1 cellular context compared by ENCODE assay signal in the genomic region with DNA sequence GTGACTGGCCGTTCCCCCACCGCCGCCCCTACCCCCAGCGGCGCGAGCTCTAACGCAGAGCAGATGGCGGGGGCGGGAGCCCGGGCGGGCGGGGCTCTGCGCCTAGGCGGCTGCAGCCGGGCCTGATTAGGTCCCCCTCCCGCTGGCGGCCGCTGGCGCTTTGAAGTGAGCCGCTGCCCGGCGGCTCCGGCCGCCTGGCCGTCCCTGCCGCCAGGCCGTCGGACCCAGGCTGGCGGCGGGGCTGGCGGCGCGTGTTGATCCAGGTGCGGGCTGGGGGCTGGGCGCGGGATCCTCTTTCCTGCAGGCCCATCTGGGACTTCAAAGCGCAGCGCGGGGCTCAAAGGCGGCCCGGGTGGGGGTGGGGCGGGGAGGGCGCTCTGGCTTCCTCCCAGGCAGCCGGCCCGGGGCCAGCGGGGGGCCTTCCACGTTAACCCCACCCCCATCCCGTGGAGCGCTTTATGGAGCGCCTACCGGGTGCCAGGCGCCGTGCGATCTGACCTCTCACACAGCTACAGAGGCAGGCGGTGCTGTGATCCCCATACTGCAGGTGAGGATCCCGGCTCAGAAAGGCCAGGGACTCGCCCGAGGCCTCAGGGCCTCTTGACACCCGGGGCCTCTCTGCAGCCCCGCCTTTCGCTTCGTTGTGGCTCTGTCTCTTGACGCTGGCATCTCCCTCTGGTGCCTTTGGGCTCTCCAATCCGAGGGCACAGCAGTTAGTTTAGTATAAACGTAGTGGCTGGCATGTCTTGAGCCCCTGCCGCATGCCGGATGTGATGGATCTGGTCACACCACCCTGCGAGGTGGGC.
TF ChIP-seq lines count a peak whose summit lies in the region.

No MANE protein-coding gene starts in this region.

TF ChIP-seq in WTC11, 78 proteins besides CTCF, POLR2A, EP300 and RAD21 (continued from another document):
- TF ChIP-seq, protein P1, sequence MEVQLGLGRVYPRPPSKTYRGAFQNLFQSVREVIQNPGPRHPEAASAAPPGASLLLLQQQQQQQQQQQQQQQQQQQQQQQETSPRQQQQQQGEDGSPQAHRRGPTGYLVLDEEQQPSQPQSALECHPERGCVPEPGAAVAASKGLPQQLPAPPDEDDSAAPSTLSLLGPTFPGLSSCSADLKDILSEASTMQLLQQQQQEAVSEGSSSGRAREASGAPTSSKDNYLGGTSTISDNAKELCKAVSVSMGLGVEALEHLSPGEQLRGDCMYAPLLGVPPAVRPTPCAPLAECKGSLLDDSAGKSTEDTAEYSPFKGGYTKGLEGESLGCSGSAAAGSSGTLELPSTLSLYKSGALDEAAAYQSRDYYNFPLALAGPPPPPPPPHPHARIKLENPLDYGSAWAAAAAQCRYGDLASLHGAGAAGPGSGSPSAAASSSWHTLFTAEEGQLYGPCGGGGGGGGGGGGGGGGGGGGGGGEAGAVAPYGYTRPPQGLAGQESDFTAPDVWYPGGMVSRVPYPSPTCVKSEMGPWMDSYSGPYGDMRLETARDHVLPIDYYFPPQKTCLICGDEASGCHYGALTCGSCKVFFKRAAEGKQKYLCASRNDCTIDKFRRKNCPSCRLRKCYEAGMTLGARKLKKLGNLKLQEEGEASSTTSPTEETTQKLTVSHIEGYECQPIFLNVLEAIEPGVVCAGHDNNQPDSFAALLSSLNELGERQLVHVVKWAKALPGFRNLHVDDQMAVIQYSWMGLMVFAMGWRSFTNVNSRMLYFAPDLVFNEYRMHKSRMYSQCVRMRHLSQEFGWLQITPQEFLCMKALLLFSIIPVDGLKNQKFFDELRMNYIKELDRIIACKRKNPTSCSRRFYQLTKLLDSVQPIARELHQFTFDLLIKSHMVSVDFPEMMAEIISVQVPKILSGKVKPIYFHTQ (CRISPR knock-in tag; IDR thresholded peaks at IDR 0.05), result no peak
- TF ChIP-seq RELA (CRISPR knock-in tag; IDR thresholded peaks at IDR 0.05; ENCODE audit: borderline replicate concordance), result no peak
- TF ChIP-seq ATF1 (CRISPR knock-in tag; IDR thresholded peaks at IDR 0.05), result no peak
- TF ChIP-seq NFE2L1 (CRISPR knock-in tag; IDR thresholded peaks at IDR 0.05), result no peak
- no peak for TF ChIP-seq ZNF671 (CRISPR knock-in tag; IDR thresholded peaks at IDR 0.05)
- no peak for TF ChIP-seq SMAD4 (CRISPR knock-in tag; IDR thresholded peaks at IDR 0.05)
- TF ChIP-seq, protein P2, sequence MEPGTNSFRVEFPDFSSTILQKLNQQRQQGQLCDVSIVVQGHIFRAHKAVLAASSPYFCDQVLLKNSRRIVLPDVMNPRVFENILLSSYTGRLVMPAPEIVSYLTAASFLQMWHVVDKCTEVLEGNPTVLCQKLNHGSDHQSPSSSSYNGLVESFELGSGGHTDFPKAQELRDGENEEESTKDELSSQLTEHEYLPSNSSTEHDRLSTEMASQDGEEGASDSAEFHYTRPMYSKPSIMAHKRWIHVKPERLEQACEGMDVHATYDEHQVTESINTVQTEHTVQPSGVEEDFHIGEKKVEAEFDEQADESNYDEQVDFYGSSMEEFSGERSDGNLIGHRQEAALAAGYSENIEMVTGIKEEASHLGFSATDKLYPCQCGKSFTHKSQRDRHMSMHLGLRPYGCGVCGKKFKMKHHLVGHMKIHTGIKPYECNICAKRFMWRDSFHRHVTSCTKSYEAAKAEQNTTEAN (CRISPR knock-in tag; IDR thresholded peaks at IDR 0.05), result no peak
- no peak for TF ChIP-seq ZNF416 (CRISPR knock-in tag; IDR thresholded peaks at IDR 0.05)
- no peak for TF ChIP-seq PRRX2 (CRISPR knock-in tag; IDR thresholded peaks at IDR 0.05)
- TF ChIP-seq GTF2I (CRISPR knock-in tag; conservative IDR thresholded peaks at IDR 0.05), result 0 out of 2 replicates have a peak, but pooled peaks have one; percentile 31
- TF ChIP-seq, protein P3, sequence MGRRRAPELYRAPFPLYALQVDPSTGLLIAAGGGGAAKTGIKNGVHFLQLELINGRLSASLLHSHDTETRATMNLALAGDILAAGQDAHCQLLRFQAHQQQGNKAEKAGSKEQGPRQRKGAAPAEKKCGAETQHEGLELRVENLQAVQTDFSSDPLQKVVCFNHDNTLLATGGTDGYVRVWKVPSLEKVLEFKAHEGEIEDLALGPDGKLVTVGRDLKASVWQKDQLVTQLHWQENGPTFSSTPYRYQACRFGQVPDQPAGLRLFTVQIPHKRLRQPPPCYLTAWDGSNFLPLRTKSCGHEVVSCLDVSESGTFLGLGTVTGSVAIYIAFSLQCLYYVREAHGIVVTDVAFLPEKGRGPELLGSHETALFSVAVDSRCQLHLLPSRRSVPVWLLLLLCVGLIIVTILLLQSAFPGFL (CRISPR knock-in tag; IDR thresholded peaks at IDR 0.05; ENCODE audit: borderline replicate concordance), result no peak
- TF ChIP-seq EMX1 (CRISPR knock-in tag; IDR thresholded peaks at IDR 0.05), result no peak
- no peak for TF ChIP-seq RORB (CRISPR knock-in tag; IDR thresholded peaks at IDR 0.05)
- TF ChIP-seq HMGA2 (CRISPR knock-in tag; IDR thresholded peaks at IDR 0.05), result no peak
- TF ChIP-seq, protein P4, sequence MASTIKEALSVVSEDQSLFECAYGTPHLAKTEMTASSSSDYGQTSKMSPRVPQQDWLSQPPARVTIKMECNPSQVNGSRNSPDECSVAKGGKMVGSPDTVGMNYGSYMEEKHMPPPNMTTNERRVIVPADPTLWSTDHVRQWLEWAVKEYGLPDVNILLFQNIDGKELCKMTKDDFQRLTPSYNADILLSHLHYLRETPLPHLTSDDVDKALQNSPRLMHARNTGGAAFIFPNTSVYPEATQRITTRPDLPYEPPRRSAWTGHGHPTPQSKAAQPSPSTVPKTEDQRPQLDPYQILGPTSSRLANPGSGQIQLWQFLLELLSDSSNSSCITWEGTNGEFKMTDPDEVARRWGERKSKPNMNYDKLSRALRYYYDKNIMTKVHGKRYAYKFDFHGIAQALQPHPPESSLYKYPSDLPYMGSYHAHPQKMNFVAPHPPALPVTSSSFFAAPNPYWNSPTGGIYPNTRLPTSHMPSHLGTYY (CRISPR knock-in tag; IDR thresholded peaks at IDR 0.05), result no peak
- TF ChIP-seq, protein P5, sequence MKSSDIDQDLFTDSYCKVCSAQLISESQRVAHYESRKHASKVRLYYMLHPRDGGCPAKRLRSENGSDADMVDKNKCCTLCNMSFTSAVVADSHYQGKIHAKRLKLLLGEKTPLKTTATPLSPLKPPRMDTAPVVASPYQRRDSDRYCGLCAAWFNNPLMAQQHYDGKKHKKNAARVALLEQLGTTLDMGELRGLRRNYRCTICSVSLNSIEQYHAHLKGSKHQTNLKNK (CRISPR knock-in tag; IDR thresholded peaks at IDR 0.05), result no peak
- no peak for TF ChIP-seq JUN (CRISPR knock-in tag; IDR thresholded peaks at IDR 0.05)
- 0 out of 2 replicates have a peak, but pooled peaks have one; percentile 56 for TF ChIP-seq KAT7 (CRISPR knock-in tag; IDR thresholded peaks at IDR 0.05; ENCODE audit: borderline replicate concordance)
- no peak for TF ChIP-seq ZNF121 (CRISPR knock-in tag; IDR thresholded peaks at IDR 0.05)
- TF ChIP-seq, protein P6, sequence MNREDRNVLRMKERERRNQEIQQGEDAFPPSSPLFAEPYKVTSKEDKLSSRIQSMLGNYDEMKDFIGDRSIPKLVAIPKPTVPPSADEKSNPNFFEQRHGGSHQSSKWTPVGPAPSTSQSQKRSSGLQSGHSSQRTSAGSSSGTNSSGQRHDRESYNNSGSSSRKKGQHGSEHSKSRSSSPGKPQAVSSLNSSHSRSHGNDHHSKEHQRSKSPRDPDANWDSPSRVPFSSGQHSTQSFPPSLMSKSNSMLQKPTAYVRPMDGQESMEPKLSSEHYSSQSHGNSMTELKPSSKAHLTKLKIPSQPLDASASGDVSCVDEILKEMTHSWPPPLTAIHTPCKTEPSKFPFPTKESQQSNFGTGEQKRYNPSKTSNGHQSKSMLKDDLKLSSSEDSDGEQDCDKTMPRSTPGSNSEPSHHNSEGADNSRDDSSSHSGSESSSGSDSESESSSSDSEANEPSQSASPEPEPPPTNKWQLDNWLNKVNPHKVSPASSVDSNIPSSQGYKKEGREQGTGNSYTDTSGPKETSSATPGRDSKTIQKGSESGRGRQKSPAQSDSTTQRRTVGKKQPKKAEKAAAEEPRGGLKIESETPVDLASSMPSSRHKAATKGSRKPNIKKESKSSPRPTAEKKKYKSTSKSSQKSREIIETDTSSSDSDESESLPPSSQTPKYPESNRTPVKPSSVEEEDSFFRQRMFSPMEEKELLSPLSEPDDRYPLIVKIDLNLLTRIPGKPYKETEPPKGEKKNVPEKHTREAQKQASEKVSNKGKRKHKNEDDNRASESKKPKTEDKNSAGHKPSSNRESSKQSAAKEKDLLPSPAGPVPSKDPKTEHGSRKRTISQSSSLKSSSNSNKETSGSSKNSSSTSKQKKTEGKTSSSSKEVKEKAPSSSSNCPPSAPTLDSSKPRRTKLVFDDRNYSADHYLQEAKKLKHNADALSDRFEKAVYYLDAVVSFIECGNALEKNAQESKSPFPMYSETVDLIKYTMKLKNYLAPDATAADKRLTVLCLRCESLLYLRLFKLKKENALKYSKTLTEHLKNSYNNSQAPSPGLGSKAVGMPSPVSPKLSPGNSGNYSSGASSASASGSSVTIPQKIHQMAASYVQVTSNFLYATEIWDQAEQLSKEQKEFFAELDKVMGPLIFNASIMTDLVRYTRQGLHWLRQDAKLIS (CRISPR knock-in tag; IDR thresholded peaks at IDR 0.05; ENCODE audit: borderline replicate concordance), result no peak
- TF ChIP-seq, protein P7, sequence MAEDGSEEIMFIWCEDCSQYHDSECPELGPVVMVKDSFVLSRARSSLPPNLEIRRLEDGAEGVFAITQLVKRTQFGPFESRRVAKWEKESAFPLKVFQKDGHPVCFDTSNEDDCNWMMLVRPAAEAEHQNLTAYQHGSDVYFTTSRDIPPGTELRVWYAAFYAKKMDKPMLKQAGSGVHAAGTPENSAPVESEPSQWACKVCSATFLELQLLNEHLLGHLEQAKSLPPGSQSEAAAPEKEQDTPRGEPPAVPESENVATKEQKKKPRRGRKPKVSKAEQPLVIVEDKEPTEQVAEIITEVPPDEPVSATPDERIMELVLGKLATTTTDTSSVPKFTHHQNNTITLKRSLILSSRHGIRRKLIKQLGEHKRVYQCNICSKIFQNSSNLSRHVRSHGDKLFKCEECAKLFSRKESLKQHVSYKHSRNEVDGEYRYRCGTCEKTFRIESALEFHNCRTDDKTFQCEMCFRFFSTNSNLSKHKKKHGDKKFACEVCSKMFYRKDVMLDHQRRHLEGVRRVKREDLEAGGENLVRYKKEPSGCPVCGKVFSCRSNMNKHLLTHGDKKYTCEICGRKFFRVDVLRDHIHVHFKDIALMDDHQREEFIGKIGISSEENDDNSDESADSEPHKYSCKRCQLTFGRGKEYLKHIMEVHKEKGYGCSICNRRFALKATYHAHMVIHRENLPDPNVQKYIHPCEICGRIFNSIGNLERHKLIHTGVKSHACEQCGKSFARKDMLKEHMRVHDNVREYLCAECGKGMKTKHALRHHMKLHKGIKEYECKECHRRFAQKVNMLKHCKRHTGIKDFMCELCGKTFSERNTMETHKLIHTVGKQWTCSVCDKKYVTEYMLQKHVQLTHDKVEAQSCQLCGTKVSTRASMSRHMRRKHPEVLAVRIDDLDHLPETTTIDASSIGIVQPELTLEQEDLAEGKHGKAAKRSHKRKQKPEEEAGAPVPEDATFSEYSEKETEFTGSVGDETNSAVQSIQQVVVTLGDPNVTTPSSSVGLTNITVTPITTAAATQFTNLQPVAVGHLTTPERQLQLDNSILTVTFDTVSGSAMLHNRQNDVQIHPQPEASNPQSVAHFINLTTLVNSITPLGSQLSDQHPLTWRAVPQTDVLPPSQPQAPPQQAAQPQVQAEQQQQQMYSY (CRISPR knock-in tag; IDR thresholded peaks at IDR 0.05), result no peak
- no peak for TF ChIP-seq ELF4 (CRISPR knock-in tag; IDR thresholded peaks at IDR 0.05; ENCODE audit: low read depth)
